1 cellular context compared by ENCODE assay signal in genomic region chr11:103648054-103648453, GRCh38.
TF ChIP-seq lines count a peak whose summit lies in the region.

No MANE protein-coding gene starts in this region.

TF ChIP-seq in SK-N-SH treated with all-trans-retinoic acid at 6 μM for 48 hours, 23 proteins besides CTCF, POLR2A, EP300 and RAD21 (continued from another document):
- no peak for TF ChIP-seq TSHZ2 (CRISPR knock-in tag; IDR thresholded peaks at IDR 0.05)
TF ChIP-seq in SK-N-SH treated with all-trans-retinoic acid at 6 μM for 48 hours: peak in this region for 0.
